Comparison of ENCODE assay signal across 17 cellular contexts in the genomic region with DNA sequence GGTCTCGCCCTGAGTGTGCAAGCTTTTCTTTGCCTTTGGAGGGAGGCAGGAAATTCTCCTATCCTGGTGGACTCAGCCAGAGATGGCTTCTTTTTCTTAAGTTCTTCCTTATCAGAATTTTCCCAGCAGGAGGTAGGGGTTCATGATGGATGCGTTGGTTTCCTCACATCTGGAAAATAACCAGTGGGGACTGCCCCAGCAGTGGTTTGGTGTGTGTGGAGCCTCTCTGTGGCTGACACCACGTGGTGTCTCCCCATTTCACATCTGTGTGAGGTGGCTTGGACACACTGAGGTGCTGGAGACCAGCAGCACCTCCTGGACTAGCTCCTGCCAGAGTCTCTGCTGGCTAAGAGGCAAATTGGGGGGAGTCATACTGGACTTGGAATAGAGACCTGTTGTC. TPM values are rescaled to one million over a fixed set of nuclear protein-coding genes. Genes with fewer than 3 reads are reported as not detected.
DNase-seq lines count a peak whose midpoint lies in the region; ATAC-seq and TF ChIP-seq lines count a peak whose summit lies in the region.
"Had no signal": no experiment of that assay in that cellular context is flagged by ENCODE, and none has a peak within 500 bp of the region (broad histone marks: within the 10 kb centered on the region; RNA-seq: fewer than 3 reads in every experiment).

No MANE protein-coding gene starts in this region.

- H4K20me1 ChIP-seq in OCI-LY7 (ENCODE audit: insufficient read depth, low read length), result no peaks in the 10 kb centered on the region

- H3K36me3 ChIP-seq in SJCRH30, result peaks cover 4% of the 10 kb centered on the region
- H3K36me3 ChIP-seq in OCI-LY7 (ENCODE audit: insufficient read depth, low read length), result no peaks in the 10 kb centered on the region
- H3K36me3 ChIP-seq: HAP-1 had no signal

- CTCF ChIA-PET in OCI-LY7 (lab: Charles Lee; ENCODE audit: unreplicated experiment), result no interaction called here

- no peak for TF ChIP-seq CTCF in coronary artery (IDR thresholded peaks at IDR 0.05)
- TF ChIP-seq CTCF in OCI-LY7 (conservative IDR thresholded peaks at IDR 0.05; ENCODE audit: low read length), result no peak

- no peaks in the 10 kb centered on the region for H3K79me2 ChIP-seq in OCI-LY7 (ENCODE audit: insufficient read depth, low read depth, low read length)

- no peaks in the 10 kb centered on the region for H3K27me3 ChIP-seq in SJCRH30

- H3K9me3 ChIP-seq in SJCRH30 (replicated peaks) (no peaks in the 10 kb centered on the region), OCI-LY7 (ENCODE audit: low read length) (no peaks in the 10 kb centered on the region)
- H3K9me3 ChIP-seq: HAP-1, SK-N-SH had no signal

- H2AFZ ChIP-seq in OCI-LY7 (ENCODE audit: low read length), result no peak overlapping the region

- H3K9me2 ChIP-seq in OCI-LY7 (ENCODE audit: insufficient read depth, low read length), result no peaks in the 10 kb centered on the region
- H3K9me2 ChIP-seq: SK-N-SH had no signal

- intact Hi-C loops in OCI-LY7 (cut with micrococcal nuclease; ENCODE audit: unreplicated experiment), result no loop called here

- no TSS peak for BruUV-seq in OCI-LY7 (replicated peaks; lab: Mats Ljungman, UMichigan)

- ATAC-seq in GM19023 (IDR thresholded peaks at IDR 0.05; ENCODE audit: unreplicated experiment), result no peak

- POLR2A ChIA-PET in OCI-LY7 (lab: Charles Lee), result no interaction called here

- H3K4me3 ChIP-seq in SJCRH30 (no peak overlapping the region), coronary artery (no peak overlapping the region), OCI-LY7 (ENCODE audit: low read depth, low read length, poor library complexity, severe bottlenecking) (no peak overlapping the region)
- H3K4me3 ChIP-seq: HAP-1 had no signal

- no peak overlapping the region for H3K4me2 ChIP-seq in OCI-LY7 (ENCODE audit: low read length)
- H3K4me2 ChIP-seq: SK-N-SH had no signal

- peaks cover 59% of the 10 kb centered on the region for H3K4me1 ChIP-seq in SJCRH30
- H3K4me1 ChIP-seq in OCI-LY7 (ENCODE audit: insufficient read depth, low read length, poor library complexity, severe bottlenecking), result no peaks in the 10 kb centered on the region
- H3K4me1 ChIP-seq: HAP-1 had no signal

- H3K27ac ChIP-seq in SJCRH30 (peak overlapping the region; percentile 90), coronary artery (no peak overlapping the region), OCI-LY7 (ENCODE audit: low read depth, low read length, poor library complexity, severe bottlenecking) (no peak overlapping the region)

- DNase-seq in SJCRH30 (no peak), coronary artery (ENCODE audit: low spot score) (peak; percentile 19), mucosa of gallbladder (ENCODE audit: low spot score) (peak; percentile 8), ureter (ENCODE audit: low spot score) (peak; percentile 13), CD1c-positive myeloid dendritic cell (ENCODE audit: extremely low spot score) (no peak), OCI-LY7 (ENCODE audit: low spot score) (no peak)
- DNase-seq: C1 segment of cervical spinal cord, DMS79 treated with DMSO at 0.1 percent for 48 hours, NCI-H1105 treated with DMSO at 0.1 percent for 48 hours, NCI-H1694, NCI-H2227 treated with DMSO at 0.1 percent for 48 hours, NCI-H510A treated with DMSO at 0.1 percent for 48 hours, NCI-H774, SHP77, SK-N-SH had no signal

RNA-seq across cellular contexts. Expression of a gene that starts 32.6 kb away (rescaled TPM):
- 4.8 and 5.4 TPM in 2 replicates for total RNA-seq in SJCRH30 (2014; rRNA removed; shearing (Covaris generic))
- 48.7 TPM for total RNA-seq in mucosa of gallbladder
- total RNA-seq in ureter, result 21.9 TPM
- total RNA-seq in OCI-LY7 (2014; rRNA removed; shearing (Covaris generic)), result not detected in 2 replicates
- not detected in 2 replicates for total RNA-seq in OCI-LY7 (2022)

Comparison
In these comparisons a context has a peak if more than half of its experiments do, and no peak if none do; other contexts are left out.
1. DNase-seq: peak in coronary artery (single experiment), mucosa of gallbladder (single experiment) and ureter (single experiment); none in SJCRH30 (0 of 2), CD1c-positive myeloid dendritic cell (single experiment) and OCI-LY7 (single experiment).